Comparison of ENCODE assay signal across 8 cellular contexts in the genomic region with DNA sequence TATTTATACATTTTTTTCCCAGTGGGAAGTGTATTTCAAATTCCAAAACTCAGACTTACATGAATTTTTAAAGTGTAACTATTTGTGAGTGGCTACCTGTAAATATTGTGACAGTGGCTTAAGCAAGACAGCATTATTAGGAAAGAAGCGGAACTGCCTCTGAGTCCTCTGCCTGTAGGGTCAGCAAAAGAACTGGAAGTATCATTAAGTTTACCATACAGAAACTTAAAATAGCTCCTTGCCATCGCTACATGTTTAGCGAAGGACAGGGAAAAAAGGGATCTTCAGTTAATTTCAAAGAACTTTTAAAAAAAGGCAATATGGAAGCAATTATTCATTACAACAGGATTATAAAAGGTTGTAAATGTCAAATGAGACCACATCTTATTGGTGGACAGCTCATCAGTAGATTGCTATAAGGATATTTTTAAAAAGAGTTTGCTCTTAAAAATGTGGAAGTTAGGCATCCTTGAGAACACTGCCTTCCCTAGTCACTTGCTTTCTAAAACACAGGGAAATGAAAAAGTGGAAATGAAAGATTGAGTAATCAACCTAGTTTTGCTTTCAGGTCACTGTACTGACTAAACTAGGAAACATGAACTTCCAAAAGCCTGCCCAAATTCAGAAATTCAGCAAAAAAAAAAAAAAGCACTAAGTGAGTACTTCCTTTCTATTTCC. TPM values are rescaled to one million over a fixed set of nuclear protein-coding genes. Genes with fewer than 3 reads are reported as not detected.
DNase-seq lines count a peak whose midpoint lies in the region; ATAC-seq, FAIRE-seq and TF ChIP-seq lines count a peak whose summit lies in the region.

No MANE protein-coding gene starts in this region.

- TF ChIP-seq POLR2A in GM12892 (IDR thresholded peaks at IDR 0.05; ENCODE audit: low read depth, low read length) = no peak

- TF ChIP-seq CTCF in pancreas (IDR thresholded peaks at IDR 0.05) (no peak), chondrocyte (IDR thresholded peaks at IDR 0.05) (no peak), brain microvascular endothelial cell (IDR thresholded peaks at IDR 0.05; ENCODE audit: low read depth, low read length, missing control alignments) (no peak)

- H3K27me3 ChIP-seq in pancreas = no peaks in the 10 kb centered on the region
- H3K27me3 ChIP-seq in brain microvascular endothelial cell (replicated peaks) = no peaks in the 10 kb centered on the region

- H3K27ac Mint-ChIP-seq in central memory CD8-positive, alpha-beta T cell (ENCODE audit: low read depth) = peak overlapping the region; percentile 24
- no peak overlapping the region for H3K27ac Mint-ChIP-seq in chondrocyte (ENCODE audit: unreplicated experiment)

- intact Hi-C loops in pancreas (cut with DNase I) = no loop called here

- peak; percentile 41 for DNase-seq in EL
- DNase-seq in central memory CD8-positive, alpha-beta T cell (ENCODE audit: low spot score in 2 of 2) = no peak
- DNase-seq in pancreas = no peak
- no peak for DNase-seq in chondrocyte (ENCODE audit: low spot score)
- DNase-seq in UCSD-AML1 (lab: John Stamatoyannopoulos, UW; ENCODE audit: unreplicated experiment) = no peak
- no peak for DNase-seq in GM12892 (ENCODE audit: insufficient read length)
- DNase-seq in brain microvascular endothelial cell = no peak

- FAIRE-seq in pancreas (lab: Jason Lieb, UNC) = no peak
- FAIRE-seq in GM12892 (lab: Jason Lieb, UNC) = no peak

- H3K36me3 ChIP-seq in pancreas (no peaks in the 10 kb centered on the region), brain microvascular endothelial cell (replicated peaks) (no peaks in the 10 kb centered on the region)

- H3K9me3 Mint-ChIP-seq in central memory CD8-positive, alpha-beta T cell = no peaks in the 10 kb centered on the region
- no peaks in the 10 kb centered on the region for H3K9me3 Mint-ChIP-seq in chondrocyte (ENCODE audit: low read depth)

- peaks cover 2% of the 10 kb centered on the region for H3K36me3 Mint-ChIP-seq in central memory CD8-positive, alpha-beta T cell (ENCODE audit: insufficient read depth)
- H3K36me3 Mint-ChIP-seq in chondrocyte (ENCODE audit: low read depth) = peaks cover 4% of the 10 kb centered on the region

- 95 to 96% methylated on average over 3 of the region's 3 CpGs for WGBS in pancreas, 2 donors

- H3K4me1 ChIP-seq in pancreas = peaks cover 0 to 7% (median 0%) of the 10 kb centered on the region in 3 donors

- no peak overlapping the region for H3K4me3 Mint-ChIP-seq in central memory CD8-positive, alpha-beta T cell
- H3K4me3 Mint-ChIP-seq in chondrocyte (ENCODE audit: unreplicated experiment) = no peak overlapping the region

- H3K27me3 Mint-ChIP-seq in central memory CD8-positive, alpha-beta T cell = no peaks in the 10 kb centered on the region
- H3K27me3 Mint-ChIP-seq in chondrocyte (ENCODE audit: low read depth) = no peaks in the 10 kb centered on the region

- peaks cover 29% of the 10 kb centered on the region for H3K4me1 Mint-ChIP-seq in central memory CD8-positive, alpha-beta T cell
- peaks cover 8% of the 10 kb centered on the region for H3K4me1 Mint-ChIP-seq in chondrocyte (ENCODE audit: low read depth)

- in situ Hi-C loops in brain microvascular endothelial cell (cut with HindIII; ENCODE audit: low pct_ligation_motif_present, low sequenced_read_pairs) = no loop called here

- H3K27ac ChIP-seq in pancreas (peak overlapping the region in 1 of 4 donors; percentile 17), brain microvascular endothelial cell (no peak overlapping the region)

- H3K4me3 ChIP-seq in pancreas = no peak overlapping the region
- no peak overlapping the region for H3K4me3 ChIP-seq in brain microvascular endothelial cell (ENCODE audit: low read depth, low read length)

- ATAC-seq in HG03432 (IDR thresholded peaks at IDR 0.05; ENCODE audit: unreplicated experiment) (peak; percentile 39), pancreas (peak in 3 of 4 donors; percentile 32 to 71 (median 69))
- no peak for ATAC-seq in central memory CD8-positive, alpha-beta T cell (replicated peaks; ENCODE audit: extremely low read depth, poor library complexity, severe bottlenecking)

- no peaks in the 10 kb centered on the region for H3K9me3 ChIP-seq in pancreas

RNA-seq across cellular contexts. Expression of a gene that starts 39.2 kb away (rescaled TPM):
- total RNA-seq in pancreas (10 to 100 TPM in 3 of 6 donors, 1 to 10 TPM in 3; 5.6 to 16.2 (median 9.3) TPM), chondrocyte (20.0 to 31.9 TPM (median 22.8 TPM) in 3 replicates)
- 10 to 100 TPM in 1 of 2 donors, 1 to 10 TPM in 1; 5.4 to 10.9 TPM for polyA plus RNA-seq in pancreas
- polyA plus RNA-seq in GM12892 (2012; ENCODE audit: missing spikeins) = 27.5 TPM

RNA-seq across cellular contexts. Expression of a gene that starts 39.3 kb away (rescaled TPM):
- total RNA-seq in pancreas = 1 to 10 TPM; 7.7 to 9.5 (median 8.8) TPM
- 10 to 100 TPM in 1 of 2 donors, 1 to 10 TPM in 1; 8.3 to 10.4 TPM for polyA plus RNA-seq in pancreas
- 9.6 to 12.2 TPM (median 11.3 TPM) in 3 replicates for total RNA-seq in chondrocyte
- polyA plus RNA-seq in GM12892 (2012; ENCODE audit: missing spikeins) = 15.0 TPM

RNA-seq across cellular contexts. Expression of a gene that starts 52.8 kb away (rescaled TPM):
- total RNA-seq in pancreas (1 to 10 TPM in 1 of 6 donors, under 1 TPM in 4, not detected in 1; 0.20 to 1.8 (median 0.73) TPM), chondrocyte (0.36 to 3.7 TPM (median 1.7 TPM) in 3 replicates)
- 1 to 10 TPM; 1.6 to 3.1 TPM for polyA plus RNA-seq in pancreas
- polyA plus RNA-seq in GM12892 (2012; ENCODE audit: missing spikeins) = 12.8 TPM
